Comparison of ENCODE assay signal across 8 cellular contexts in genomic region chr13:108486096-108486495, GRCh38.
"Had no signal": no experiment of that assay in that cellular context is flagged by ENCODE, and none has a peak within 500 bp of the region (broad histone marks: within the 10 kb centered on the region; RNA-seq: fewer than 3 reads in every experiment).

No MANE protein-coding gene starts in this region.

- DNase-seq: GDM1, GF-D8 had no signal

- H3K4me3 ChIP-seq: GM12878 had no signal

- ATAC-seq: GM12878 had no signal

- FAIRE-seq: G401.6, GM12878, GM12891, GM12892, GM18507, GM19239 had no signal
